In genomic region chr2:218125626-218126080, GRCh38 we compare ENCODE assay signal across 12 cellular contexts. TPM values are rescaled to one million over a fixed set of nuclear protein-coding genes. Genes with fewer than 3 reads are reported as not detected.
DNase-seq lines count a peak whose midpoint lies in the region; ATAC-seq and TF ChIP-seq lines count a peak whose summit lies in the region.
"Had no signal": no experiment of that assay in that cellular context is flagged by ENCODE, and none has a peak within 500 bp of the region (broad histone marks: within the 10 kb centered on the region; RNA-seq: fewer than 3 reads in every experiment).

CXCR2 (plus strand) TSS chr2:218126028; CDS start chr2:218134802, 8,774 bp downstream.

- no peak for ATAC-seq in activated T-cell treated with anti-CD3 and anti-CD28 coated beads, Interleukin-2, amount 50 U/mL, for 72 hours (replicated peaks in 1 of 2)
- ATAC-seq in heart right ventricle: peak in 7 of 8 donors; percentile 37 to 78 (median 65)

- TF ChIP-seq CTCF in heart right ventricle (IDR thresholded peaks at IDR 0.05) (peak in 1 of 9 donors; percentile 10), colonic mucosa (IDR thresholded peaks at IDR 0.05) (no peak), type B pancreatic cell (conservative IDR thresholded peaks at IDR 0.05) (no peak)

- peak within 1 kb of the TSS; percentile 29 to 42 for H3K4me3 Mint-ChIP-seq in activated T-cell treated with anti-CD3 and anti-CD28 coated beads, Interleukin-2, amount 50 U/mL, for 72 hours
- no peak within 1 kb of the TSS for H3K4me3 Mint-ChIP-seq in type B pancreatic cell

- peaks cover 32% of the 10 kb centered on the region for H3K27me3 Mint-ChIP-seq in activated T-cell treated with anti-CD3 and anti-CD28 coated beads, Interleukin-2, amount 50 U/mL, for 72 hours (ENCODE audit: low read depth)
- peaks cover 10% of the 10 kb centered on the region for H3K27me3 Mint-ChIP-seq in type B pancreatic cell

- DNase-seq in activated T-cell treated with anti-CD3 and anti-CD28 coated beads, Interleukin-2, amount 50 U/mL, for 72 hours: no peak
- DNase-seq in activated T-cell treated with anti-CD3 and anti-CD28 coated beads for 4 hours (no peak), OCI-M1 (lab: John Stamatoyannopoulos, UW) (peak; percentile 63), heart right ventricle (peak in 1 of 2 donors; percentile 13), colonic mucosa (no peak), NCI-H345 (lab: John Stamatoyannopoulos, UW) (no peak), type B pancreatic cell (ENCODE audit: extremely low spot score, unreplicated experiment) (no peak)
- DNase-seq: NCI-H510A had no signal

- peaks cover 0 to 3% of the 10 kb centered on the region in 2 donors for H3K9me3 Mint-ChIP-seq in activated T-cell treated with anti-CD3 and anti-CD28 coated beads, Interleukin-2, amount 50 U/mL, for 72 hours
- peaks cover 8% of the 10 kb centered on the region for H3K9me3 Mint-ChIP-seq in type B pancreatic cell

- H3K36me3 Mint-ChIP-seq in activated T-cell treated with anti-CD3 and anti-CD28 coated beads, Interleukin-2, amount 50 U/mL, for 72 hours (ENCODE audit: insufficient read depth in 2 of 2): peaks cover 0 to 2% of the 10 kb centered on the region in 2 donors
- no peaks in the 10 kb centered on the region for H3K36me3 Mint-ChIP-seq in type B pancreatic cell

- H3K4me1 Mint-ChIP-seq in activated T-cell treated with anti-CD3 and anti-CD28 coated beads, Interleukin-2, amount 50 U/mL, for 72 hours (ENCODE audit: low read depth): peaks cover 10% of the 10 kb centered on the region
- H3K4me1 Mint-ChIP-seq in type B pancreatic cell (ENCODE audit: unreplicated experiment): no peaks in the 10 kb centered on the region

- WGBS in heart right ventricle, 2 donors: 59 to 66% methylated on average over 8 of the region's 8 CpGs

- H3K27ac Mint-ChIP-seq in activated T-cell treated with anti-CD3 and anti-CD28 coated beads, Interleukin-2, amount 50 U/mL, for 72 hours: no peak within 1 kb of the TSS
- no peak within 1 kb of the TSS for H3K27ac Mint-ChIP-seq in type B pancreatic cell

- intact Hi-C loops in heart right ventricle (cut with DNase I): no loop called here
- intact Hi-C loops in colonic mucosa (cut with DNase I): no loop called here

- H3K27ac ChIP-seq in heart right ventricle (peak within 1 kb of the TSS in 2 of 10 donors; percentile 22 to 81), skin epidermis (peak within 1 kb of the TSS in 14 of 21 experiments; percentile 5 to 78 (median 36)), colonic mucosa (no peak within 1 kb of the TSS)

- H3K36me3 ChIP-seq in heart right ventricle: no peaks in the 10 kb centered on the region
- no peaks in the 10 kb centered on the region for H3K36me3 ChIP-seq in colonic mucosa

- H3K4me1 ChIP-seq in heart right ventricle: peaks cover 0 to 15% (median 4%) of the 10 kb centered on the region in 9 donors
- no peaks in the 10 kb centered on the region for H3K4me1 ChIP-seq in colonic mucosa

- H3K27me3 ChIP-seq in heart right ventricle (peaks cover 0 to 13% (median 0%) of the 10 kb centered on the region in 7 donors), colonic mucosa (no peaks in the 10 kb centered on the region)

- no peak within 1 kb of the TSS for H3K9ac ChIP-seq in colonic mucosa (ENCODE audit: low read depth in 2 of 2, low read length in 2 of 2)

- H3K4me3 ChIP-seq in heart right ventricle (peak within 1 kb of the TSS in 1 of 10 donors; percentile 37), skin epidermis (peak within 1 kb of the TSS in 1 of 7 experiments; percentile 17), colonic mucosa (no peak within 1 kb of the TSS)

- H3K9me3 ChIP-seq in heart right ventricle: peaks cover 0 to 29% (median 21%) of the 10 kb centered on the region in 11 donors
- no peaks in the 10 kb centered on the region for H3K9me3 ChIP-seq in colonic mucosa

RNA-seq across cellular contexts. Expression of gene CXCR2, which starts in this region (rescaled TPM):
- total RNA-seq in activated T-cell treated with anti-CD3 and anti-CD28 coated beads, Interleukin-2, amount 50 U/mL, for 72 hours: under 1 TPM; 0.25 to 0.48 TPM
- 1 to 10 TPM in 1 of 10 donors, under 1 TPM in 9; 0.39 to 2.7 (median 0.72) TPM for total RNA-seq in heart right ventricle
- polyA plus RNA-seq in heart right ventricle: under 1 TPM; 0.07 to 0.22 TPM
- under 1 TPM; 0.07 to 0.35 TPM for total RNA-seq in colonic mucosa
- total RNA-seq in type B pancreatic cell (ENCODE audit: low replicate concordance): not detected in 2 replicates
- total RNA-seq: fibroblast of villous mesenchyme, H4 had no signal
- polyA plus RNA-seq: AG04450 had no signal

Comparison
In these comparisons a context has a peak if more than half of its experiments do, and no peak if none do; other contexts are left out.
1. ATAC-seq: peak in heart right ventricle (7 of 8); none in activated T-cell treated with anti-CD3 and anti-CD28 coated beads, Interleukin-2, amount 50 U/mL, for 72 hours (0 of 2).